Comparison of ENCODE assay signal across 9 cellular contexts in the genomic region with DNA sequence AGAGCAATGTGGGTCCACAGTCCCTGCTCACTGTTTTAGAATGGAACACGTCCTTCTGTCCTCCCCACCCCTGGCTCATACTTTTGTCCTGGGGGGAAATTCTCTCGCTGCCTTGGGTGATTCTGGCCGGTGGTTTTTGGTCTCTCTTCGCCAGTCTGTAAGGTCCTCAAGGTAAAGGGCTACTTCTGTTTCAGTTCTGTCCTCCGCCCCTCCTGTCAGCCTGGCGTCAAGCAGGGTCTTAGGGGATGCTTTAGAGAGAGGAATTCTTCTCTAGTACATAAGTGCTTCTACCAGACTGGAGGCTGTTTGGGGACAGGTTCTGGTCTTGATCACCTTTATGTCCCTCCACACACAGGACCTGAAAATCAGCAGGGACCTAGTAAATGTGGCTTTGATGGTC. TPM values are rescaled to one million over a fixed set of nuclear protein-coding genes. Genes with fewer than 3 reads are reported as not detected.
DNase-seq lines count a peak whose midpoint lies in the region; TF ChIP-seq lines count a peak whose summit lies in the region.
"Had no signal": no experiment of that assay in that cellular context is flagged by ENCODE, and none has a peak within 500 bp of the region (broad histone marks: within the 10 kb centered on the region; RNA-seq: fewer than 3 reads in every experiment).

No MANE protein-coding gene starts in this region.

- no peaks in the 10 kb centered on the region for H3K4me1 ChIP-seq in endodermal cell (ENCODE audit: control insufficient read depth, insufficient read depth, low read length)

- H3K9me3 ChIP-seq in endodermal cell (ENCODE audit: control insufficient read depth, low read length) = peaks cover 9% of the 10 kb centered on the region

- TF ChIP-seq CTCF in GM12865 (IDR thresholded peaks at IDR 0.05; ENCODE audit: insufficient read depth, low read depth, low read length, missing control alignments) = no peak
- TF ChIP-seq CTCF in endodermal cell (conservative IDR thresholded peaks at IDR 0.05) = no peak
- no peak for TF ChIP-seq CTCF in osteocyte (IDR thresholded peaks at IDR 0.05)

- H3K27me3 ChIP-seq in endodermal cell (ENCODE audit: control insufficient read depth, insufficient read depth, low read length, poor library complexity, severe bottlenecking) = peaks cover 28% of the 10 kb centered on the region

- no peak overlapping the region for H3K27ac Mint-ChIP-seq in endodermal cell
- peak overlapping the region; percentile 97 for H3K27ac Mint-ChIP-seq in osteocyte (ENCODE audit: unreplicated experiment)

- peak overlapping the region; percentile 94 for H3K4me3 Mint-ChIP-seq in endodermal cell
- H3K4me3 Mint-ChIP-seq in osteocyte (ENCODE audit: unreplicated experiment) = peak overlapping the region; percentile 99

- peaks cover 26% of the 10 kb centered on the region for H3K36me3 ChIP-seq in endodermal cell (ENCODE audit: control insufficient read depth, insufficient read depth, low read length)

- 15 to 21% methylated on average over 5 to 6 of the region's 6 CpGs for WGBS in endodermal cell (ENCODE audit: insufficient coverage in 1 of 2, insufficient read length in 1 of 2), 2 experiments

- H3K27ac ChIP-seq in endodermal cell (ENCODE audit: low read depth, low read length) = no peak overlapping the region

- H3K27me3 Mint-ChIP-seq in endodermal cell (ENCODE audit: insufficient read depth) (peaks cover 45% of the 10 kb centered on the region), osteocyte (ENCODE audit: unreplicated experiment) (peaks cover 9% of the 10 kb centered on the region)

- DNase-seq in GM12865 (ENCODE audit: low read depth) (no peak), NCI-H2227 (lab: John Stamatoyannopoulos, UW; ENCODE audit: unreplicated experiment) (peak; percentile 17), endodermal cell (peak; percentile 64), osteocyte (ENCODE audit: extremely low spot score, unreplicated experiment) (no peak), kidney tubule cell (ENCODE audit: low spot score) (no peak), NCI-H1694 (lab: John Stamatoyannopoulos, UW) (no peak), HCEC 1CT (no peak)
- DNase-seq in activated effector memory CD4-positive, alpha-beta T cell treated with anti-CD3 and anti-CD28 coated beads, Interleukin-2, amount 50 U/mL, for 16 hours = no peak

- H3K4me1 Mint-ChIP-seq in endodermal cell (peaks cover 20% of the 10 kb centered on the region), osteocyte (ENCODE audit: unreplicated experiment) (peaks cover 42% of the 10 kb centered on the region)

- no peak overlapping the region for H3K9ac ChIP-seq in endodermal cell (ENCODE audit: extremely low read depth, low read length, poor library complexity, severe bottlenecking)

- peak overlapping the region; percentile 83 for H3K4me3 ChIP-seq in GM12865 (ENCODE audit: low read depth, low read length)
- H3K4me3 ChIP-seq in endodermal cell (ENCODE audit: low read length) = peak overlapping the region; percentile 88

- H3K9me3 Mint-ChIP-seq in endodermal cell (peaks cover 13% of the 10 kb centered on the region), osteocyte (ENCODE audit: unreplicated experiment) (no peaks in the 10 kb centered on the region)

- H3K36me3 Mint-ChIP-seq in endodermal cell (ENCODE audit: low read depth) (peaks cover 36% of the 10 kb centered on the region), osteocyte (ENCODE audit: unreplicated experiment) (peaks cover 14% of the 10 kb centered on the region)

RNA-seq across cellular contexts. Expression of gene MRFAP1L1, which starts 0.6 kb away (rescaled TPM):
- 10 to 100 TPM; 45.0 to 50.2 TPM for total RNA-seq in endodermal cell
- 64.3 TPM for polyA plus RNA-seq in endodermal cell (2013, experiment 1 of 2)
- 53.7 TPM for polyA plus RNA-seq in endodermal cell (2013, experiment 2 of 2)
- total RNA-seq in osteocyte = 58.6 and 58.8 TPM in 2 replicates

RNA-seq across cellular contexts. Expression of gene BLOC1S4, which starts 5.7 kb away (rescaled TPM):
- total RNA-seq in endodermal cell (10 to 100 TPM; 18.8 to 26.5 TPM), osteocyte (14.9 and 16.1 TPM in 2 replicates)
- 21.0 TPM for polyA plus RNA-seq in endodermal cell (2013, experiment 1 of 2)
- 18.1 TPM for polyA plus RNA-seq in endodermal cell (2013, experiment 2 of 2)

RNA-seq across cellular contexts. Expression of gene S100P, which starts 16.6 kb away (rescaled TPM):
- total RNA-seq in endodermal cell = not detected
- polyA plus RNA-seq in endodermal cell (2013, experiment 1 of 2) = not detected
- not detected for polyA plus RNA-seq in endodermal cell (2013, experiment 2 of 2)
- not detected in 2 replicates for total RNA-seq in osteocyte
- total RNA-seq: RPMI7951 had no signal

Comparison
In these comparisons a context has a peak if more than half of its experiments do, and no peak if none do; other contexts are left out.
1. DNase-seq: peak in NCI-H2227 (single experiment) and endodermal cell (single experiment); none in GM12865 (single experiment), osteocyte (single experiment), kidney tubule cell (single experiment), activated effector memory CD4-positive, alpha-beta T cell treated with anti-CD3 and anti-CD28 coated beads, Interleukin-2, amount 50 U/mL, for 16 hours (single experiment), NCI-H1694 (single experiment) and HCEC 1CT (single experiment).